ENCODE assay signal across 2 cellular contexts in genomic region chr15:63221346-63221745, GRCh38.
TF ChIP-seq lines count a peak whose summit lies in the region.

No MANE protein-coding gene starts in this region.

TF ChIP-seq in liver, 16 proteins besides CTCF, POLR2A, EP300 and RAD21:
- no peak for TF ChIP-seq GABPA (IDR thresholded peaks at IDR 0.05 in 1 of 2, conservative IDR thresholded peaks at IDR 0.05 in 1 of 2)
- TF ChIP-seq SP1 (IDR thresholded peaks at IDR 0.05) = no peak
- TF ChIP-seq MAX (IDR thresholded peaks at IDR 0.05) = no peak
- no peak for TF ChIP-seq HNF4A (conservative IDR thresholded peaks at IDR 0.05)
- TF ChIP-seq JUND (IDR thresholded peaks at IDR 0.05) = no peak
- peak; percentile 67 for TF ChIP-seq NR2F2 (IDR thresholded peaks at IDR 0.05)
- no peak for TF ChIP-seq YY1 (IDR thresholded peaks at IDR 0.05)
- TF ChIP-seq RXRA (IDR thresholded peaks at IDR 0.05) = peak in 1 of 2 donors; percentile 17
- peak; percentile 11 for TF ChIP-seq ATF3 (IDR thresholded peaks at IDR 0.05)

TF ChIP-seq in HepG2, 621 proteins besides CTCF, POLR2A, EP300 and RAD21:
- TF ChIP-seq MYNN (CRISPR knock-in tag; IDR thresholded peaks at IDR 0.05; ENCODE audit: low read depth) (no peak), ZNF446 (CRISPR knock-in tag; IDR thresholded peaks at IDR 0.05) (no peak), TFAP4 (IDR thresholded peaks at IDR 0.05; ENCODE audit: borderline replicate concordance, low read depth) (no peak), ZNF160 (CRISPR knock-in tag; IDR thresholded peaks at IDR 0.05) (no peak), GTF3A (CRISPR knock-in tag; conservative IDR thresholded peaks at IDR 0.05) (no peak), ESRRA (CRISPR knock-in tag; IDR thresholded peaks at IDR 0.05; ENCODE audit: low read depth) (no peak)
